Comparison of ENCODE assay signal across 22 cellular contexts in the genomic region with DNA sequence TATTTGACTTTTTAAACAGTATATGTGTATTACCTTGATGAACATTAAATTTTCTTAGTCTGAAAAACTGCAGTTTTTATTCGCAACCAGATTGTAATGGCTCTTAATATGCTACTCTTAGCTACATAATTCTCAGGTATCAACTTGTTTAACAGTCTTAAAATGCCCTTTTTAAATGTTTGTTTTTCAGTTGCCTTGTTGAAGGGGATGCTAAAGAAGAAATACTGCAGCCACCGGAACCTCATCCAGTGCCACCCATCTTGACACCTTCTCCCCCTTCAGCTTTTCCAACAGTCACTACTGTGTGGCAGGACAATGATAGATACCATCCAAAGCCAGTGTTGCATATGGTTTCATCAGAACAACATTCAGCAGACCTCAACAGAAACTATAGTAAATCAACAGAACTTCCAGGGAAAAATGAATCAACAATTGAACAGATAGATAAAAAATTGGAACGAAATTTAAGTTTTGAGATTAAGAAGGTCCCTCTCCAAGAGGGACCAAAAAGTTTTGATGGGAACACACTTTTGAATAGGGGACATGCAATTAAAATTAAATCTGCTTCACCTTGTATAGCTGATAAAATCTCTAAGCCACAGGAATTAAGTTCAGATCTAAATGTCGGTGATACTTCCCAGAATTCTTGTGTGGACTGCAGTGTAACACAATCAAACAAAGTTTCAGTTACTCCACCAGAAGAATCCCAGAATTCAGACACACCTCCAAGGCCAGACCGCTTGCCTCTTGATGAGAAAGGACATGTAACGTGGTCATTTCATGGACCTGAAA.
DNase-seq lines count a peak whose midpoint lies in the region; ATAC-seq and TF ChIP-seq lines count a peak whose summit lies in the region.
"Had no signal": no experiment of that assay in that cellular context is flagged by ENCODE, and none has a peak within 500 bp of the region (broad histone marks: within the 10 kb centered on the region; RNA-seq: fewer than 3 reads in every experiment).

No MANE protein-coding gene starts in this region.

- H2BK120ac ChIP-seq in IMR-90 (ENCODE audit: low read depth, low read length): no peak overlapping the region

- H3K27me3 ChIP-seq in IMR-90 (ENCODE audit: control insufficient read depth, insufficient read depth, low read length) (no peaks in the 10 kb centered on the region), testis (no peaks in the 10 kb centered on the region)
- H3K27me3 ChIP-seq: heart left ventricle, vagina had no signal

- H4K91ac ChIP-seq in IMR-90 (ENCODE audit: insufficient read depth, low read depth, low read length): no peak overlapping the region

- H3K79me1 ChIP-seq in IMR-90 (ENCODE audit: low read depth in 1 of 2, low read length in 2 of 2): peaks cover 14 to 58% of the 10 kb centered on the region in 2 experiments

- H3K18ac ChIP-seq in IMR-90 (ENCODE audit: low read depth, low read length): no peak overlapping the region

- H4K8ac ChIP-seq in IMR-90 (ENCODE audit: low read depth in 2 of 2, low read length in 2 of 2): no peak overlapping the region

- WGBS in IMR-90 (ENCODE audit: extremely low coverage in 2 of 2, insufficient read length in 1 of 2), 2 experiments: 85% methylated on average over 3 of the region's 6 CpGs; no CpG with 5 or more reads in 1 of the 2 experiments
- 93 to 94% methylated on average over 6 of the region's 6 CpGs for WGBS in testis, 2 donors

- no peak overlapping the region for H2BK15ac ChIP-seq in IMR-90 (ENCODE audit: low read depth, low read length)

- H3K27ac Mint-ChIP-seq in brain: peak overlapping the region in 4 of 5 experiments; percentile 34 to 94 (median 46)
- H3K27ac Mint-ChIP-seq: activated naive CD4-positive, alpha-beta T cell treated with anti-CD3 and anti-CD28 coated beads, Interleukin-2, amount 10 ng/mL, durations not matched to agents 7 days and 5 days; stimulated activated effector memory CD8-positive, alpha-beta T cell treated with anti-CD3 and anti-CD28 coated beads, Interleukin-12 subunit alpha, Interleukin-12 subunit beta, amount 100 ng/mL, for 72 hours had no signal

- H3K9me3 Mint-ChIP-seq in brain: no peaks in the 10 kb centered on the region
- H3K9me3 Mint-ChIP-seq: activated naive CD4-positive, alpha-beta T cell treated with anti-CD3 and anti-CD28 coated beads, Interleukin-2, amount 10 ng/mL, durations not matched to agents 7 days and 5 days; memory B cell; stimulated activated effector memory CD8-positive, alpha-beta T cell treated with anti-CD3 and anti-CD28 coated beads, Interleukin-12 subunit alpha, Interleukin-12 subunit beta, amount 100 ng/mL, for 72 hours had no signal

- POLR2A ChIA-PET in IMR-90 (lab: Charles Lee; ENCODE audit: unreplicated experiment): no interaction called here

- H3K4ac ChIP-seq in IMR-90 (ENCODE audit: low read depth, low read length): no peak overlapping the region

- H3K36me3 ChIP-seq in IMR-90 (ENCODE audit: control insufficient read depth, insufficient read depth, low read length) (peaks cover 36% of the 10 kb centered on the region), testis (ENCODE audit: low read depth, missing control alignments) (no peaks in the 10 kb centered on the region)

- in situ Hi-C loops in IMR-90 (cut with MboI; ENCODE audit: low sequenced_read_pairs): no loop called here

- no peaks in the 10 kb centered on the region for H3K27me3 Mint-ChIP-seq in brain
- H3K27me3 Mint-ChIP-seq: activated naive CD4-positive, alpha-beta T cell treated with anti-CD3 and anti-CD28 coated beads, Interleukin-2, amount 10 ng/mL, durations not matched to agents 7 days and 5 days; memory B cell had no signal

- H3K9me3 ChIP-seq in IMR-90 (ENCODE audit: control insufficient read depth, insufficient read depth, low read length) (no peaks in the 10 kb centered on the region), testis (no peaks in the 10 kb centered on the region)
- H3K9me3 ChIP-seq: heart left ventricle, SK-N-SH, vagina had no signal

- TSS peak; percentile 94 for BruUV-seq in IMR-90 (replicated peaks; lab: Mats Ljungman, UMichigan)

- no peak overlapping the region for H3K4me2 ChIP-seq in IMR-90 (ENCODE audit: low read depth, low read length)
- H3K4me2 ChIP-seq: SK-N-SH had no signal

- dilution Hi-C loops in IMR-90 (cut with HindIII; ENCODE audit: low sequenced_read_pairs, unreplicated experiment): no loop called here

- H3K27ac ChIP-seq in IMR-90 (ENCODE audit: insufficient read depth, low read length): no peak overlapping the region
- H3K27ac ChIP-seq in testis: no peak overlapping the region
- H3K27ac ChIP-seq: GM23248, heart left ventricle, vagina had no signal

- CTCF ChIA-PET in IMR-90 (lab: Yijun Ruan, JAX): interaction anchor here (1.4 kb wide), 1 partner anchor 25 kb away, joined by 3 read pairs; no protein-coding TSS in a partner anchor

- no peak overlapping the region for H3K23ac ChIP-seq in IMR-90 (ENCODE audit: low read depth, low read length)

- no peak overlapping the region for H3K4me3 ChIP-seq in AG10803 (ENCODE audit: low read length)
- H3K4me3 ChIP-seq in IMR-90 (ENCODE audit: insufficient read depth, low read depth, low read length): no peak overlapping the region
- H3K4me3 ChIP-seq in testis: no peak overlapping the region
- H3K4me3 ChIP-seq: GM23248, heart left ventricle, vagina had no signal

- H3K9ac ChIP-seq in IMR-90 (ENCODE audit: low read depth, low read length): no peak overlapping the region
- H3K9ac ChIP-seq: GM23248, SK-N-SH had no signal

- H3K4me3 Mint-ChIP-seq in brain: no peak overlapping the region
- H3K4me3 Mint-ChIP-seq: activated naive CD4-positive, alpha-beta T cell treated with anti-CD3 and anti-CD28 coated beads, Interleukin-2, amount 10 ng/mL, durations not matched to agents 7 days and 5 days; memory B cell; stimulated activated effector memory CD8-positive, alpha-beta T cell treated with anti-CD3 and anti-CD28 coated beads, Interleukin-12 subunit alpha, Interleukin-12 subunit beta, amount 100 ng/mL, for 72 hours had no signal

- peaks cover 61% of the 10 kb centered on the region for H3K36me3 Mint-ChIP-seq in brain

- no peaks in the 10 kb centered on the region; the same call in none of the 2 replicates for H3K9me1 ChIP-seq in IMR-90 (ENCODE audit: insufficient read depth, low read length)

- ATAC-seq in IMR-90 (ENCODE audit: low read depth) (no peak), GM19023 (IDR thresholded peaks at IDR 0.05; ENCODE audit: unreplicated experiment) (no peak)
- ATAC-seq: heart left ventricle had no signal

- H3K4me1 ChIP-seq in IMR-90 (ENCODE audit: control insufficient read depth, insufficient read depth, low read length) (peaks cover 3% of the 10 kb centered on the region; the same call in 1 of the 2 replicates), testis (no peaks in the 10 kb centered on the region)
- H3K4me1 ChIP-seq: heart left ventricle, vagina had no signal

- TF ChIP-seq RAD21 in IMR-90 (IDR thresholded peaks at IDR 0.05; ENCODE audit: low read length): no peak

- TF ChIP-seq POLR2A in IMR-90 (IDR thresholded peaks at IDR 0.05; ENCODE audit: low read depth, low read length): no peak
- TF ChIP-seq POLR2A in testis (IDR thresholded peaks at IDR 0.05): no peak

- peaks cover 7% of the 10 kb centered on the region for H3K4me1 Mint-ChIP-seq in brain
- H3K4me1 Mint-ChIP-seq: activated naive CD4-positive, alpha-beta T cell treated with anti-CD3 and anti-CD28 coated beads, Interleukin-2, amount 10 ng/mL, durations not matched to agents 7 days and 5 days; memory B cell; stimulated activated effector memory CD8-positive, alpha-beta T cell treated with anti-CD3 and anti-CD28 coated beads, Interleukin-12 subunit alpha, Interleukin-12 subunit beta, amount 100 ng/mL, for 72 hours had no signal

- intact Hi-C loops in IMR-90 (cut with micrococcal nuclease): no loop called here
- intact Hi-C loops in testis (cut with DNase I; ENCODE audit: low total_unique reads): no loop called here

- H4K5ac ChIP-seq in IMR-90 (ENCODE audit: low read depth, low read length): no peak overlapping the region

- no peaks in the 10 kb centered on the region for H4K20me1 ChIP-seq in IMR-90 (ENCODE audit: insufficient read depth, low read length)

- H3K56ac ChIP-seq in IMR-90 (ENCODE audit: extremely low read depth, insufficient read depth, low read length): no peak overlapping the region

- H2AFZ ChIP-seq in IMR-90 (replicated peaks; ENCODE audit: low read length, poor library complexity): no peak overlapping the region
- H2AFZ ChIP-seq: GM23248 had no signal

- no peak overlapping the region for H2AK9ac ChIP-seq in IMR-90 (replicated peaks; ENCODE audit: low read depth, low read length, poor library complexity)

- peak overlapping the region; percentile 37; the same call in 1 of the 2 replicates for H3K14ac ChIP-seq in IMR-90 (replicated peaks; ENCODE audit: low read depth, low read length)

- no peak for TF ChIP-seq CTCF in AG10803 (conservative IDR thresholded peaks at IDR 0.05; ENCODE audit: low read length)
- no peak for TF ChIP-seq CTCF in IMR-90 (conservative IDR thresholded peaks at IDR 0.05; ENCODE audit: low read depth, low read length)
- no peak for TF ChIP-seq CTCF in brain (conservative IDR thresholded peaks at IDR 0.05)
- TF ChIP-seq CTCF in testis (IDR thresholded peaks at IDR 0.05): no peak

- no peak overlapping the region for H2BK20ac ChIP-seq in IMR-90 (ENCODE audit: low read depth, low read length)

- peak overlapping the region; percentile 64 for H2BK5ac ChIP-seq in IMR-90 (ENCODE audit: low read depth, low read length, poor library complexity, severe bottlenecking)

- H2AK5ac ChIP-seq in IMR-90 (ENCODE audit: low read depth, low read length): no peak overlapping the region

- DNase-seq in AG10803 (ENCODE audit: low read depth) (peak; percentile 15), IMR-90 (no peak), left kidney (ENCODE audit: low read depth, low spot score) (peak; percentile 11), NCI-H146 treated with DMSO at 0.1 percent for 48 hours (lab: John Stamatoyannopoulos, UW; ENCODE audit: unreplicated experiment) (no peak), testis (no peak)
- DNase-seq: activated CD4-positive, alpha-beta T cell treated with anti-CD3 and anti-CD28 coated beads for 48 hours; activated naive CD4-positive, alpha-beta T cell treated with anti-CD3 and anti-CD28 coated beads, Interleukin-2, amount 10 ng/mL, durations not matched to agents 7 days and 5 days; amygdala; dermis blood vessel endothelial cell; foreskin fibroblast; heart left ventricle; KBM-7; NCI-H1417 treated with DMSO at 0.1 percent for 48 hours; NCI-H2171; NCI-H69; SK-N-SH had no signal

TF ChIP-seq in IMR-90, 13 proteins besides CTCF, POLR2A, EP300 and RAD21 (continues in another document):
- no peak for TF ChIP-seq MAFK (IDR thresholded peaks at IDR 0.05; ENCODE audit: low read depth, low read length)
- no peak for TF ChIP-seq CEBPB (IDR thresholded peaks at IDR 0.05; ENCODE audit: low read depth, low read length)
- no peak for TF ChIP-seq RFX5 (IDR thresholded peaks at IDR 0.05; ENCODE audit: low read depth, low read length)
- no peak for TF ChIP-seq NFE2L2 (IDR thresholded peaks at IDR 0.05; ENCODE audit: low read depth, low read length)
- TF ChIP-seq RCOR1 (IDR thresholded peaks at IDR 0.05; ENCODE audit: insufficient replicate concordance, low read length): no peak
- no peak for TF ChIP-seq BHLHE40 (IDR thresholded peaks at IDR 0.05; ENCODE audit: low read depth, low read length)

Comparison
In these comparisons a context has a peak if more than half of its experiments do, and no peak if none do; other contexts are left out.
1. DNase-seq: peak in AG10803 (single experiment) and left kidney (single experiment); none in IMR-90 (single experiment), NCI-H146 treated with DMSO at 0.1 percent for 48 hours (single experiment) and testis (single experiment).